1 cellular context compared by ENCODE assay signal in genomic region chr17:10516065-10516464, GRCh38.
TF ChIP-seq lines count a peak whose summit lies in the region.

No MANE protein-coding gene starts in this region.

TF ChIP-seq in K562, 482 proteins besides CTCF, POLR2A, EP300 and RAD21:
- 0 out of 2 replicates have a peak, but pooled peaks have one; percentile 26 for TF ChIP-seq ATF3 (IDR thresholded peaks at IDR 0.05)
- TF ChIP-seq ATF3 (CRISPR knock-in tag; conservative IDR thresholded peaks at IDR 0.05): no peak
- TF ChIP-seq JUND (IDR thresholded peaks at IDR 0.05; ENCODE audit: borderline replicate concordance, low read depth, low read length): no peak
- 0 out of 3 replicates have a peak, but pooled peaks have one; percentile 11 for TF ChIP-seq JUND (tag; IDR thresholded peaks at IDR 0.05; ENCODE audit: borderline replicate concordance, low read depth, low read length)
- peak; percentile 46; the same call in 1 of the 2 replicates for TF ChIP-seq FOSL1 (tag; conservative IDR thresholded peaks at IDR 0.05)
- TF ChIP-seq ZNF609 (CRISPR knock-in tag; IDR thresholded peaks at IDR 0.05; ENCODE audit: borderline replicate concordance): no peak
